ENCODE assay signal across 20 cellular contexts in genomic region chr6:22334778-22335177, GRCh38. TPM values are rescaled to one million over a fixed set of nuclear protein-coding genes. Genes with fewer than 3 reads are reported as not detected.
A peak's percentile ranks its signal among the peaks of the same experiment; 100 is the strongest.
DNase-seq lines count a peak whose midpoint lies in the region; TF ChIP-seq lines count a peak whose summit lies in the region.
"Had no signal": no experiment of that assay in that cellular context is flagged by ENCODE, and none has a peak within 500 bp of the region (broad histone marks: within the 10 kb centered on the region; RNA-seq: fewer than 3 reads in every experiment).

No MANE protein-coding gene starts in this region.

- H3K4me3 ChIP-seq in GM12865 (ENCODE audit: low read depth, low read length) (peak overlapping the region; percentile 44), OCI-LY1 (ENCODE audit: low read depth, low read length, poor library complexity, severe bottlenecking) (no peak overlapping the region), osteoblast (ENCODE audit: insufficient read depth, low read length) (no peak overlapping the region), mesendoderm (ENCODE audit: low read length) (no peak overlapping the region)
- H3K4me3 ChIP-seq: GM23248, K562 had no signal

- H2BK15ac ChIP-seq in mesendoderm (replicated peaks; ENCODE audit: low read depth), result no peak overlapping the region

- no peaks in the 10 kb centered on the region for H3K9me3 ChIP-seq in OCI-LY1 (ENCODE audit: low read length)
- H3K9me3 ChIP-seq in osteoblast (ENCODE audit: low read depth, low read length), result no peaks in the 10 kb centered on the region
- H3K9me3 ChIP-seq: BE2C had no signal

- TF ChIP-seq CTCF in GM12865 (IDR thresholded peaks at IDR 0.05; ENCODE audit: insufficient read depth, low read depth, low read length, missing control alignments), result no peak
- TF ChIP-seq CTCF in GM20000 (IDR thresholded peaks at IDR 0.05; ENCODE audit: extremely low read depth, missing control alignments), result no peak
- no peak for TF ChIP-seq CTCF in OCI-LY1 (IDR thresholded peaks at IDR 0.05; ENCODE audit: low read length)
- TF ChIP-seq CTCF in osteoblast (IDR thresholded peaks at IDR 0.05; ENCODE audit: extremely low read depth, low read depth, low read length), result no peak
- TF ChIP-seq CTCF in progenitor cell of endocrine pancreas (IDR thresholded peaks at IDR 0.05; ENCODE audit: unreplicated experiment), result no peak

- no peak overlapping the region for H3K4ac ChIP-seq in mesendoderm (ENCODE audit: low read depth, low read length)

- no peak overlapping the region for H3K23ac ChIP-seq in mesendoderm (ENCODE audit: low read length)

- no peaks in the 10 kb centered on the region for H3K79me1 ChIP-seq in mesendoderm (ENCODE audit: low read length)

- H3K36me3 ChIP-seq in OCI-LY1 (ENCODE audit: insufficient read depth, low read length) (no peaks in the 10 kb centered on the region), osteoblast (ENCODE audit: insufficient read depth, low read length) (no peaks in the 10 kb centered on the region), mesendoderm (ENCODE audit: control insufficient read depth, insufficient read depth, low read length) (no peaks in the 10 kb centered on the region)
- H3K36me3 ChIP-seq: BE2C had no signal

- H2AK5ac ChIP-seq in mesendoderm (ENCODE audit: low read length), result no peak overlapping the region

- no peak overlapping the region for H3K56ac ChIP-seq in mesendoderm (ENCODE audit: low read length)

- H2BK120ac ChIP-seq in mesendoderm (ENCODE audit: low read depth, low read length), result no peak overlapping the region

- H2AFZ ChIP-seq in OCI-LY1 (ENCODE audit: low read length), result 0 out of 2 replicates have a peak overlapping the region, but pooled peaks have one; percentile 51
- peak overlapping the region; percentile 45 for H2AFZ ChIP-seq in osteoblast (ENCODE audit: low read length)
- H2AFZ ChIP-seq: GM23248 had no signal

- DNase-seq in GM12865 (ENCODE audit: low read depth), result peak; percentile 52
- DNase-seq in GM20000 (ENCODE audit: low spot score), result peak; percentile 23
- DNase-seq in osteoblast (ENCODE audit: insufficient read length, low spot score, missing footprints), result no peak
- no peak for DNase-seq in D341Med (ENCODE audit: low spot score)
- DNase-seq in progenitor cell of endocrine pancreas (ENCODE audit: low spot score, unreplicated experiment), result no peak
- no peak for DNase-seq in mesendoderm
- DNase-seq: BE2C; CD4-positive, alpha-beta T cell; DMS79 treated with DMSO at 0.1 percent for 48 hours; GM23248; HCEC 1CT; NCI-H1436; RPMI8226; SIG-M5 had no signal

- no peak overlapping the region for H2BK5ac ChIP-seq in mesendoderm (ENCODE audit: low read length)

- no peak overlapping the region for H3K4me3 Mint-ChIP-seq in progenitor cell of endocrine pancreas (ENCODE audit: low read depth)
- H3K4me3 Mint-ChIP-seq: CD4-positive, alpha-beta T cell; T-helper 2 cell treated with Interferon-gamma antibody and Interleukin-4, amounts not matched to agents 5 μg/mL and 100 μg/mL, for 36 hours had no signal

- H3K4me1 ChIP-seq in OCI-LY1 (ENCODE audit: insufficient read depth, low read length, severe bottlenecking) (peaks cover 55% of the 10 kb centered on the region), osteoblast (ENCODE audit: insufficient read depth, low read length) (no peaks in the 10 kb centered on the region), mesendoderm (ENCODE audit: control insufficient read depth, low read depth, low read length) (no peaks in the 10 kb centered on the region)
- H3K4me1 ChIP-seq: BE2C had no signal

- H3K27ac Mint-ChIP-seq in progenitor cell of endocrine pancreas, result no peak overlapping the region
- H3K27ac Mint-ChIP-seq: CD4-positive, alpha-beta T cell; T-helper 2 cell treated with Interferon-gamma antibody and Interleukin-4, amounts not matched to agents 5 μg/mL and 100 μg/mL, for 36 hours had no signal

- no peaks in the 10 kb centered on the region for H3F3A ChIP-seq in OCI-LY1 (ENCODE audit: insufficient read depth, low read length)

- H3K4me1 Mint-ChIP-seq in progenitor cell of endocrine pancreas (ENCODE audit: low read depth), result peaks cover 15% of the 10 kb centered on the region

- no peaks in the 10 kb centered on the region for H3K9me2 ChIP-seq in OCI-LY1 (ENCODE audit: low read depth, low read length)

- no peak overlapping the region for H4K8ac ChIP-seq in mesendoderm (ENCODE audit: low read depth, low read length)

- 100% methylated on average over 1 of the region's 2 CpGs for WGBS in mesendoderm (ENCODE audit: extremely low coverage, insufficient coverage, low lambda C conversion rate)

- H3K9ac ChIP-seq in OCI-LY1 (ENCODE audit: low read length), result no peak overlapping the region
- H3K9ac ChIP-seq in mesendoderm (ENCODE audit: low read length), result no peak overlapping the region
- H3K9ac ChIP-seq: GM23248 had no signal

- H4K20me1 ChIP-seq in OCI-LY1 (ENCODE audit: insufficient read depth, low read length), result no peaks in the 10 kb centered on the region
- no peaks in the 10 kb centered on the region for H4K20me1 ChIP-seq in osteoblast (ENCODE audit: insufficient read depth, low read length)

- H3K36me3 Mint-ChIP-seq in progenitor cell of endocrine pancreas (ENCODE audit: insufficient read depth), result no peaks in the 10 kb centered on the region

- H3K4me2 ChIP-seq in OCI-LY1 (ENCODE audit: low read length) (peak overlapping the region; percentile 52), osteoblast (ENCODE audit: insufficient read depth, low read length) (peak overlapping the region; percentile 34), mesendoderm (ENCODE audit: low read length) (no peak overlapping the region)

- H3K9me3 Mint-ChIP-seq in progenitor cell of endocrine pancreas (ENCODE audit: low read depth), result peaks cover 3% of the 10 kb centered on the region

- no peaks in the 10 kb centered on the region for H3K27me3 Mint-ChIP-seq in progenitor cell of endocrine pancreas
- H3K27me3 Mint-ChIP-seq: CD4-positive, alpha-beta T cell had no signal

- H3K27me3 ChIP-seq in OCI-LY1 (ENCODE audit: insufficient read depth, low read length), result no peaks in the 10 kb centered on the region
- H3K27me3 ChIP-seq in osteoblast (ENCODE audit: insufficient read depth, low read length), result no peaks in the 10 kb centered on the region
- no peaks in the 10 kb centered on the region for H3K27me3 ChIP-seq in mesendoderm (ENCODE audit: insufficient read depth, low read length, poor library complexity)
- H3K27me3 ChIP-seq: BE2C had no signal

- no peak overlapping the region for H4K5ac ChIP-seq in mesendoderm (ENCODE audit: low read length)

- H3K18ac ChIP-seq in mesendoderm (ENCODE audit: low read length), result no peak overlapping the region

- peak overlapping the region; percentile 38 for H3K27ac ChIP-seq in OCI-LY1 (ENCODE audit: low read depth, low read length, poor library complexity, severe bottlenecking)
- no peak overlapping the region for H3K27ac ChIP-seq in osteoblast (ENCODE audit: low read depth, low read length)
- H3K27ac ChIP-seq in mesendoderm (ENCODE audit: low read depth, low read length), result no peak overlapping the region
- H3K27ac ChIP-seq: GM23248 had no signal

- no peaks in the 10 kb centered on the region for H3K79me2 ChIP-seq in OCI-LY1 (ENCODE audit: insufficient read depth, low read length)
- no peaks in the 10 kb centered on the region for H3K79me2 ChIP-seq in osteoblast (ENCODE audit: insufficient read depth, low read length)
- no peaks in the 10 kb centered on the region for H3K79me2 ChIP-seq in mesendoderm (ENCODE audit: control insufficient read depth, insufficient read depth, low read length)

RNA-seq across cellular contexts. Expression of gene PRL, which starts 37.9 kb away (rescaled TPM):
- total RNA-seq in osteoblast, result under 0.01 TPM in 1 of 2 replicates, not detected in the other
- not detected in 2 replicates for total RNA-seq in progenitor cell of endocrine pancreas
- not detected for polyA plus RNA-seq in mesendoderm (2013, experiment 1 of 2)
- not detected for polyA plus RNA-seq in mesendoderm (2013, experiment 2 of 2)
- total RNA-seq: CD4-positive, alpha-beta T cell; GM23248; K562; NCI-H460; OCI-LY7 had no signal
- polyA plus RNA-seq: AG04450, K562 had no signal

Comparison
In these comparisons a context has a peak if more than half of its experiments do, and no peak if none do; other contexts are left out.
1. DNase-seq: peak in GM12865 (single experiment) and GM20000 (single experiment); none in osteoblast (single experiment), D341Med (single experiment), progenitor cell of endocrine pancreas (single experiment) and mesendoderm (single experiment).